Comparison of ENCODE assay signal across 24 cellular contexts in genomic region chr1:206785366-206785765, GRCh38. TPM values are rescaled to one million over a fixed set of nuclear protein-coding genes. Genes with fewer than 3 reads are reported as not detected.
DNase-seq lines count a peak whose midpoint lies in the region; ATAC-seq and TF ChIP-seq lines count a peak whose summit lies in the region.
"Had no signal": no experiment of that assay in that cellular context is flagged by ENCODE, and none has a peak within 500 bp of the region (broad histone marks: within the 10 kb centered on the region; RNA-seq: fewer than 3 reads in every experiment).

No MANE protein-coding gene starts in this region.

- H3K27ac ChIP-seq in breast epithelium: no peak overlapping the region
- H3K27ac ChIP-seq: ovary, SJSA1 had no signal

- intact Hi-C loops in activated CD4-positive, alpha-beta memory T cell treated with anti-CD3 and anti-CD28 coated beads for 36 hours (cut with micrococcal nuclease): no loop called here
- intact Hi-C loops in breast epithelium (cut with DNase I; ENCODE audit: low total_unique reads): no loop called here

- no peaks in the 10 kb centered on the region for H3K4me1 ChIP-seq in breast epithelium
- H3K4me1 ChIP-seq: SJSA1 had no signal

- no peak for TF ChIP-seq CTCF in breast epithelium (IDR thresholded peaks at IDR 0.05)

- H3K9me3 ChIP-seq in breast epithelium: no peaks in the 10 kb centered on the region
- H3K9me3 ChIP-seq: heart right ventricle, ovary, SJSA1 had no signal

- CTCF ChIA-PET in activated CD4-positive, alpha-beta memory T cell treated with anti-CD3 and anti-CD28 coated beads for 36 hours (lab: Charles Lee): interaction anchor here (0.9 to 6.5 kb wide), 9 partner anchors 9 to 58 kb away, joined by 3 to 43 read pairs (median 10); partner anchors contain the start of gene IL19

- H3K9me3 Mint-ChIP-seq in IgD-negative memory B cell: no peaks in the 10 kb centered on the region
- H3K9me3 Mint-ChIP-seq in activated CD4-positive, alpha-beta memory T cell treated with anti-CD3 and anti-CD28 coated beads for 36 hours: no peaks in the 10 kb centered on the region
- H3K9me3 Mint-ChIP-seq in stimulated activated effector memory CD8-positive, alpha-beta T cell treated with anti-CD3 and anti-CD28 coated beads, Interleukin-12 subunit alpha, Interleukin-12 subunit beta, amount 100 ng/mL, for 72 hours: no peaks in the 10 kb centered on the region
- H3K9me3 Mint-ChIP-seq: endodermal cell had no signal

- H3K4me3 ChIP-seq in breast epithelium: no peak overlapping the region
- H3K4me3 ChIP-seq: heart right ventricle, ovary, SJSA1 had no signal

- TF ChIP-seq POLR2A in breast epithelium (IDR thresholded peaks at IDR 0.05): no peak

- DNase-seq in activated T-cell treated with anti-CD3 and anti-CD28 coated beads, Interleukin-2, amount 50 U/mL, for 48 hours: peak; percentile 16 to 21
- DNase-seq in activated T-cell treated with anti-CD3 and anti-CD28 coated beads, Interleukin-2, amount 50 U/mL, for 1 hour: no peak
- no peak for DNase-seq in activated CD4-positive, alpha-beta memory T cell treated with anti-CD3 and anti-CD28 coated beads for 36 hours
- no peak for DNase-seq in stimulated activated effector memory CD8-positive, alpha-beta T cell treated with anti-CD3 and anti-CD28 coated beads, Interleukin-12 subunit alpha, Interleukin-12 subunit beta, amount 100 ng/mL, for 72 hours (ENCODE audit: low spot score in 2 of 2)
- DNase-seq in globus pallidus (ENCODE audit: low spot score) (no peak), breast epithelium (ENCODE audit: low spot score in 2 of 2) (no peak)
- DNase-seq: activated CD4-positive, alpha-beta T cell treated with anti-CD3 and anti-CD28 coated beads, Interleukin-2, amount 50 U/mL, for 1 hour; activated gamma-delta T cell; aorta; DMS 273 treated with DMSO at 0.1 percent for 48 hours; endodermal cell; heart right ventricle; IMR-90; NCI-H2081; ovary had no signal

- peak overlapping the region in 2 of 3 donors; percentile 68 to 80 for H3K27ac Mint-ChIP-seq in IgD-negative memory B cell
- H3K27ac Mint-ChIP-seq in activated CD4-positive, alpha-beta memory T cell treated with anti-CD3 and anti-CD28 coated beads for 36 hours: peak overlapping the region; percentile 82
- H3K27ac Mint-ChIP-seq in stimulated activated effector memory CD8-positive, alpha-beta T cell treated with anti-CD3 and anti-CD28 coated beads, Interleukin-12 subunit alpha, Interleukin-12 subunit beta, amount 100 ng/mL, for 72 hours: peak overlapping the region; percentile 85
- H3K27ac Mint-ChIP-seq: endodermal cell had no signal

- ATAC-seq in stimulated activated effector memory CD8-positive, alpha-beta T cell treated with anti-CD3 and anti-CD28 coated beads, Interleukin-12 subunit alpha, Interleukin-12 subunit beta, amount 100 ng/mL, for 72 hours: no peak
- no peak for ATAC-seq in HG03442 (IDR thresholded peaks at IDR 0.05; ENCODE audit: unreplicated experiment)
- ATAC-seq: HCT116, heart right ventricle, sciatic nerve had no signal

- peaks cover 2% of the 10 kb centered on the region for H3K27me3 Mint-ChIP-seq in IgD-negative memory B cell
- H3K27me3 Mint-ChIP-seq in activated CD4-positive, alpha-beta memory T cell treated with anti-CD3 and anti-CD28 coated beads for 36 hours: peaks cover 25% of the 10 kb centered on the region

- peaks cover 1% of the 10 kb centered on the region for H3K36me3 Mint-ChIP-seq in IgD-negative memory B cell
- peaks cover 2% of the 10 kb centered on the region for H3K36me3 Mint-ChIP-seq in activated CD4-positive, alpha-beta memory T cell treated with anti-CD3 and anti-CD28 coated beads for 36 hours
- H3K36me3 Mint-ChIP-seq in stimulated activated effector memory CD8-positive, alpha-beta T cell treated with anti-CD3 and anti-CD28 coated beads, Interleukin-12 subunit alpha, Interleukin-12 subunit beta, amount 100 ng/mL, for 72 hours: peaks cover 22% of the 10 kb centered on the region

- no peak overlapping the region for H3K4me3 Mint-ChIP-seq in IgD-negative memory B cell
- no peak overlapping the region for H3K4me3 Mint-ChIP-seq in activated CD4-positive, alpha-beta memory T cell treated with anti-CD3 and anti-CD28 coated beads for 36 hours
- H3K4me3 Mint-ChIP-seq in stimulated activated effector memory CD8-positive, alpha-beta T cell treated with anti-CD3 and anti-CD28 coated beads, Interleukin-12 subunit alpha, Interleukin-12 subunit beta, amount 100 ng/mL, for 72 hours: peak overlapping the region; percentile 67
- H3K4me3 Mint-ChIP-seq: endodermal cell had no signal

- no peaks in the 10 kb centered on the region for H3K36me3 ChIP-seq in breast epithelium
- H3K36me3 ChIP-seq: heart right ventricle, ovary, SJSA1 had no signal

- POLR2A ChIA-PET in activated CD4-positive, alpha-beta memory T cell treated with anti-CD3 and anti-CD28 coated beads for 36 hours (lab: Charles Lee): interaction anchor here (0.8 to 2.1 kb wide), 5 partner anchors 9 to 20 kb away, joined by 4 to 16 read pairs (median 6); partner anchors contain the start of gene IL10

- H3K27me3 ChIP-seq in breast epithelium: no peaks in the 10 kb centered on the region
- H3K27me3 ChIP-seq: heart right ventricle, ovary, SJSA1 had no signal

- peaks cover 34 to 52% (median 35%) of the 10 kb centered on the region in 3 donors for H3K4me1 Mint-ChIP-seq in IgD-negative memory B cell
- peaks cover 64% of the 10 kb centered on the region for H3K4me1 Mint-ChIP-seq in activated CD4-positive, alpha-beta memory T cell treated with anti-CD3 and anti-CD28 coated beads for 36 hours (ENCODE audit: low read depth)
- peaks cover 72% of the 10 kb centered on the region for H3K4me1 Mint-ChIP-seq in stimulated activated effector memory CD8-positive, alpha-beta T cell treated with anti-CD3 and anti-CD28 coated beads, Interleukin-12 subunit alpha, Interleukin-12 subunit beta, amount 100 ng/mL, for 72 hours
- H3K4me1 Mint-ChIP-seq: endodermal cell had no signal

RNA-seq across cellular contexts. Expression of gene IL10, which starts 13.1 kb away (rescaled TPM):
- 0.56 TPM for polyA plus RNA-seq in IgD-negative memory B cell
- total RNA-seq in activated CD4-positive, alpha-beta memory T cell treated with anti-CD3 and anti-CD28 coated beads for 36 hours: 10 to 100 TPM; 17.3 to 18.5 TPM
- total RNA-seq in breast epithelium: 1 to 10 TPM in 2 of 3 donors, under 1 TPM in 1; 0.98 to 5.3 (median 4.3) TPM
- total RNA-seq: chondrocyte, endodermal cell, fibroblast of lung, IMR-90, NCI-H460, SJSA1 had no signal
- polyA plus RNA-seq: fibroblast of lung, IMR-90 had no signal

RNA-seq across cellular contexts. Expression of gene IL19, which starts 14.8 kb away (rescaled TPM):
- not detected for polyA plus RNA-seq in IgD-negative memory B cell
- total RNA-seq in activated CD4-positive, alpha-beta memory T cell treated with anti-CD3 and anti-CD28 coated beads for 36 hours: under 1 TPM in 1 of 2 experiments, not detected in 1; 0.21 TPM
- total RNA-seq in breast epithelium: not detected
- total RNA-seq: aorta, chondrocyte, endodermal cell, fibroblast of lung, heart right ventricle, IMR-90, lower leg skin, NCI-H460, ovary, sciatic nerve, SJSA1 had no signal
- polyA plus RNA-seq: aorta, fibroblast of lung, heart right ventricle, IMR-90, ovary had no signal

Comparison
In these comparisons a context has a peak if more than half of its experiments do, and no peak if none do; other contexts are left out.
1. DNase-seq: peak in activated T-cell treated with anti-CD3 and anti-CD28 coated beads, Interleukin-2, amount 50 U/mL, for 48 hours (2 of 2); none in activated T-cell treated with anti-CD3 and anti-CD28 coated beads, Interleukin-2, amount 50 U/mL, for 1 hour (single experiment), activated CD4-positive, alpha-beta memory T cell treated with anti-CD3 and anti-CD28 coated beads for 36 hours (single experiment), stimulated activated effector memory CD8-positive, alpha-beta T cell treated with anti-CD3 and anti-CD28 coated beads, Interleukin-12 subunit alpha, Interleukin-12 subunit beta, amount 100 ng/mL, for 72 hours (0 of 2), globus pallidus (single experiment) and breast epithelium (0 of 2).
2. Peak in every context shown above with its lines, with median percentiles within 50 percentile points of each other: H3K27ac Mint-ChIP-seq.